Comparison of ENCODE assay signal across 8 cellular contexts in genomic region chr5:86979801-86980510, GRCh38.
DNase-seq lines count a peak whose midpoint lies in the region; ATAC-seq and TF ChIP-seq lines count a peak whose summit lies in the region.

No MANE protein-coding gene starts in this region.

- H3K9me3 ChIP-seq in spleen, result no peaks in the 10 kb centered on the region
- H3K9me3 ChIP-seq in vagina, result no peaks in the 10 kb centered on the region

- H3K4me1 ChIP-seq in spleen, result peaks cover 0 to 30% (median 0%) of the 10 kb centered on the region in 6 donors
- H3K4me1 ChIP-seq in vagina, result no peaks in the 10 kb centered on the region

- peak; percentile 72 for ATAC-seq in GM19395 (IDR thresholded peaks at IDR 0.05; ENCODE audit: unreplicated experiment)
- ATAC-seq in HG02840 (IDR thresholded peaks at IDR 0.05; ENCODE audit: low FRiP score, unreplicated experiment), result no peak

- no peak for TF ChIP-seq CTCF in fibroblast of mammary gland (conservative IDR thresholded peaks at IDR 0.05; ENCODE audit: control insufficient read depth, insufficient read depth, low read depth, low read length)
- TF ChIP-seq CTCF in spleen (IDR thresholded peaks at IDR 0.05 in 8 of 11, conservative IDR thresholded peaks at IDR 0.05 in 3 of 11), result no peak
- TF ChIP-seq CTCF in vagina (IDR thresholded peaks at IDR 0.05), result no peak

- TF ChIP-seq POLR2A in spleen (IDR thresholded peaks at IDR 0.05) (no peak), vagina (IDR thresholded peaks at IDR 0.05) (no peak)

- H3K27me3 ChIP-seq in spleen (replicated peaks in 1 of 7) (no peaks in the 10 kb centered on the region), vagina (no peaks in the 10 kb centered on the region)

- DNase-seq in NOMO-1 (lab: John Stamatoyannopoulos, UW; ENCODE audit: unreplicated experiment in 2 of 2) (peak; percentile 81 to 99), fibroblast of mammary gland (ENCODE audit: low read depth) (peak; percentile 84), spleen (no peak), HuH-7.5 (ENCODE audit: low spot score) (no peak), vagina (ENCODE audit: extremely low spot score in 2 of 2) (no peak), NCI-H774 (lab: John Stamatoyannopoulos, UW) (no peak)

- H3K27ac ChIP-seq in spleen, result peak overlapping the region in 5 of 8 donors; percentile 29 to 71 (median 60)
- H3K27ac ChIP-seq in vagina, result no peak overlapping the region

- H3K36me3 ChIP-seq in spleen, result no peaks in the 10 kb centered on the region
- no peaks in the 10 kb centered on the region for H3K36me3 ChIP-seq in vagina

- intact Hi-C loops in spleen (cut with DNase I; ENCODE audit: low total_unique reads) (no loop called here), vagina (cut with DNase I) (no loop called here)

- 46 to 74% (median 56%) methylated on average over 9 of the region's 9 CpGs for WGBS in spleen, 5 donors

- H3K4me3 ChIP-seq in fibroblast of mammary gland (ENCODE audit: control insufficient read depth, low read depth, low read length) (no peak overlapping the region), spleen (no peak overlapping the region), vagina (no peak overlapping the region)

Comparison
In these comparisons a context has a peak if more than half of its experiments do, and no peak if none do; other contexts are left out.
1. DNase-seq: peak in NOMO-1 (2 of 2) and fibroblast of mammary gland (single experiment); none in spleen (single experiment), HuH-7.5 (single experiment), vagina (0 of 2) and NCI-H774 (single experiment).